24 cellular contexts compared by ENCODE assay signal in genomic region chr9:133707761-133708122, GRCh38. TPM values are rescaled to one million over a fixed set of nuclear protein-coding genes. Genes with fewer than 3 reads are reported as not detected.
A peak's percentile ranks its signal among the peaks of the same experiment; 100 is the strongest.
DNase-seq lines count a peak whose midpoint lies in the region; ATAC-seq and TF ChIP-seq lines count a peak whose summit lies in the region.
"Had no signal": no experiment of that assay in that cellular context is flagged by ENCODE, and none has a peak within 500 bp of the region (broad histone marks: within the 10 kb centered on the region; RNA-seq: fewer than 3 reads in every experiment).

No MANE protein-coding gene starts in this region.

- H3K4me3 ChIP-seq in RWPE2 (ENCODE audit: severe bottlenecking) (no peak overlapping the region), lower lobe of right lung (no peak overlapping the region), upper lobe of left lung (no peak overlapping the region)
- H3K4me3 ChIP-seq: dorsolateral prefrontal cortex, neural progenitor cell, thoracic aorta had no signal

- H3K9me3 Mint-ChIP-seq in activated naive CD4-positive, alpha-beta T cell treated with anti-CD3 and anti-CD28 coated beads, Interleukin-2, amount 10 ng/mL, durations not matched to agents 7 days and 5 days, result no peaks in the 10 kb centered on the region
- H3K9me3 Mint-ChIP-seq in activated naive CD4-positive, alpha-beta T cell treated with anti-CD3 and anti-CD28 coated beads, Interleukin-2, amount 50 U/mL, for 72 hours, result no peaks in the 10 kb centered on the region
- H3K9me3 Mint-ChIP-seq: central memory CD8-positive, alpha-beta T cell; IgD-negative memory B cell; neural progenitor cell; WTC11 had no signal

- no peaks in the 10 kb centered on the region for H3K36me3 Mint-ChIP-seq in activated naive CD4-positive, alpha-beta T cell treated with anti-CD3 and anti-CD28 coated beads, Interleukin-2, amount 10 ng/mL, durations not matched to agents 7 days and 5 days
- H3K36me3 Mint-ChIP-seq in activated naive CD4-positive, alpha-beta T cell treated with anti-CD3 and anti-CD28 coated beads, Interleukin-2, amount 50 U/mL, for 72 hours, result no peaks in the 10 kb centered on the region
- H3K36me3 Mint-ChIP-seq: neural progenitor cell, WTC11 had no signal

- CTCF ChIA-PET in activated naive CD4-positive, alpha-beta T cell treated with anti-CD3 and anti-CD28 coated beads, Interleukin-2, amount 10 ng/mL, durations not matched to agents 7 days and 5 days (lab: Charles Lee), result interaction anchor here (0.6 kb wide), 1 partner anchor 248 kb away, joined by 4 read pairs; the partner anchor contains the start of gene CACFD1

- H3K4me1 ChIP-seq in RWPE2 (ENCODE audit: insufficient read depth, poor library complexity, severe bottlenecking), result peaks cover 8% of the 10 kb centered on the region
- H3K4me1 ChIP-seq in lower lobe of right lung, result peaks cover 16% of the 10 kb centered on the region
- H3K4me1 ChIP-seq in upper lobe of left lung, result peaks cover 7 to 16% (median 11%) of the 10 kb centered on the region in 4 donors

- H3K27me3 Mint-ChIP-seq in activated naive CD4-positive, alpha-beta T cell treated with anti-CD3 and anti-CD28 coated beads, Interleukin-2, amount 10 ng/mL, durations not matched to agents 7 days and 5 days, result peaks cover 50% of the 10 kb centered on the region
- H3K27me3 Mint-ChIP-seq: central memory CD8-positive, alpha-beta T cell had no signal

- TF ChIP-seq CTCF in RWPE2 (IDR thresholded peaks at IDR 0.05; ENCODE audit: poor library complexity, severe bottlenecking), result no peak
- no peak for TF ChIP-seq CTCF in lower lobe of right lung (IDR thresholded peaks at IDR 0.05)
- no peak for TF ChIP-seq CTCF in upper lobe of left lung (IDR thresholded peaks at IDR 0.05)

- WGBS in upper lobe of left lung, 2 donors, result 68 to 88% methylated on average over 5 to 10 of the region's 10 CpGs

- H3K9me3 ChIP-seq in RWPE2 (ENCODE audit: severe bottlenecking), result no peaks in the 10 kb centered on the region
- no peaks in the 10 kb centered on the region for H3K9me3 ChIP-seq in lower lobe of right lung
- no peaks in the 10 kb centered on the region for H3K9me3 ChIP-seq in upper lobe of left lung
- H3K9me3 ChIP-seq: thoracic aorta had no signal

- H3K4me3 Mint-ChIP-seq in activated naive CD4-positive, alpha-beta T cell treated with anti-CD3 and anti-CD28 coated beads, Interleukin-2, amount 10 ng/mL, durations not matched to agents 7 days and 5 days, result no peak overlapping the region
- H3K4me3 Mint-ChIP-seq: central memory CD8-positive, alpha-beta T cell; IgD-negative memory B cell; neural progenitor cell; WTC11 had no signal

- peaks cover 6% of the 10 kb centered on the region for H3K27me3 ChIP-seq in RWPE2 (ENCODE audit: insufficient read depth, poor library complexity, severe bottlenecking)
- peaks cover 8% of the 10 kb centered on the region for H3K27me3 ChIP-seq in lower lobe of right lung (ENCODE audit: low read depth)
- no peaks in the 10 kb centered on the region for H3K27me3 ChIP-seq in upper lobe of left lung
- H3K27me3 ChIP-seq: neural progenitor cell had no signal

- ATAC-seq in activated naive CD4-positive, alpha-beta T cell treated with anti-CD3 and anti-CD28 coated beads, Interleukin-2, amount 50 U/mL, for 72 hours, result no peak
- no peak for ATAC-seq in RWPE2 (ENCODE audit: low read depth)
- no peak for ATAC-seq in lower lobe of right lung
- ATAC-seq in upper lobe of left lung (ENCODE audit: low FRiP score in 2 of 2), result no peak
- no peak for ATAC-seq in GM18502 (IDR thresholded peaks at IDR 0.05; ENCODE audit: poor library complexity, unreplicated experiment)
- ATAC-seq: left lobe of liver, SK-N-SH treated with all-trans-retinoic acid at 6 μM for 48 hours, WTC11 had no signal

- no peak overlapping the region for H3K27ac Mint-ChIP-seq in activated naive CD4-positive, alpha-beta T cell treated with anti-CD3 and anti-CD28 coated beads, Interleukin-2, amount 10 ng/mL, durations not matched to agents 7 days and 5 days
- no peak overlapping the region for H3K27ac Mint-ChIP-seq in activated naive CD4-positive, alpha-beta T cell treated with anti-CD3 and anti-CD28 coated beads, Interleukin-2, amount 50 U/mL, for 72 hours
- H3K27ac Mint-ChIP-seq: IgD-negative memory B cell, WTC11 had no signal

- peak; percentile 18 for DNase-seq in activated naive CD4-positive, alpha-beta T cell treated with anti-CD3 and anti-CD28 coated beads, Interleukin-2, amount 10 ng/mL, durations not matched to agents 7 days and 5 days
- no peak for DNase-seq in activated naive CD4-positive, alpha-beta T cell treated with anti-CD3 and anti-CD28 coated beads, Interleukin-2, amount 50 U/mL, for 72 hours (ENCODE audit: low spot score in 2 of 2)
- DNase-seq in RWPE2 (ENCODE audit: low spot score) (peak; percentile 48), lower lobe of right lung (no peak), upper lobe of left lung (peak in 1 of 2 donors; percentile 50), inferior parietal cortex (ENCODE audit: extremely low spot score) (no peak), GM19240 (ENCODE audit: insufficient read length, low spot score) (no peak)
- DNase-seq: activated CD4-positive, alpha-beta T cell treated with anti-CD3 and anti-CD28 coated beads, Interleukin-2, amount 50 U/mL, for 4 hours; activated gamma-delta T cell treated with Interleukin-2 at 50 U/mL for 16 hours; GOT3; NCI-H1105 treated with DMSO at 0.1 percent for 48 hours; NCI-H2107; NCI-H510A; stimulated activated CD4-positive, alpha-beta T cell treated with anti-CD3 and anti-CD28 coated beads, Interleukin-4, amount 100 ng/mL, for 24 hours; stimulated activated naive CD4-positive, alpha-beta T cell treated with Interleukin-2 at 50 U/mL for 16 hours had no signal

- peaks cover 23% of the 10 kb centered on the region for H3K4me1 Mint-ChIP-seq in activated naive CD4-positive, alpha-beta T cell treated with anti-CD3 and anti-CD28 coated beads, Interleukin-2, amount 10 ng/mL, durations not matched to agents 7 days and 5 days
- H3K4me1 Mint-ChIP-seq: WTC11 had no signal

- intact Hi-C loops in lower lobe of right lung (cut with DNase I), result no loop called here

- TF ChIP-seq EP300 in upper lobe of left lung (IDR thresholded peaks at IDR 0.05), result no peak

- TF ChIP-seq POLR2A in upper lobe of left lung (IDR thresholded peaks at IDR 0.05), result no peak

- H3K27ac ChIP-seq in RWPE2 (ENCODE audit: poor library complexity, severe bottlenecking), result no peak overlapping the region
- H3K27ac ChIP-seq in lower lobe of right lung, result peak overlapping the region; percentile 46
- peak overlapping the region; percentile 33 to 69 (median 50) for H3K27ac ChIP-seq in upper lobe of left lung
- H3K27ac ChIP-seq: neural progenitor cell, thoracic aorta had no signal

- H3K36me3 ChIP-seq in RWPE2 (ENCODE audit: low read depth) (no peaks in the 10 kb centered on the region), lower lobe of right lung (no peaks in the 10 kb centered on the region), upper lobe of left lung (no peaks in the 10 kb centered on the region)
- H3K36me3 ChIP-seq: neural progenitor cell, thoracic aorta had no signal

RNA-seq across cellular contexts. Expression of gene SARDH, which starts 30.4 kb away (rescaled TPM):
- 1 to 10 TPM; 3.5 to 7.5 TPM for total RNA-seq in activated naive CD4-positive, alpha-beta T cell treated with anti-CD3 and anti-CD28 coated beads, Interleukin-2, amount 50 U/mL, for 72 hours
- total RNA-seq in lower lobe of right lung, result 3.4 TPM
- 10 to 100 TPM in 2 of 6 donors, 1 to 10 TPM in 3, under 1 TPM in 1; 0.79 to 37.7 (median 4.2) TPM for total RNA-seq in upper lobe of left lung

Comparison
In these comparisons a context has a peak if more than half of its experiments do, and no peak if none do; other contexts are left out.
1. DNase-seq: peak in activated naive CD4-positive, alpha-beta T cell treated with anti-CD3 and anti-CD28 coated beads, Interleukin-2, amount 10 ng/mL, durations not matched to agents 7 days and 5 days (single experiment) and RWPE2 (single experiment); none in activated naive CD4-positive, alpha-beta T cell treated with anti-CD3 and anti-CD28 coated beads, Interleukin-2, amount 50 U/mL, for 72 hours (0 of 2), lower lobe of right lung (single experiment), inferior parietal cortex (single experiment) and GM19240 (single experiment).